In the genomic region with DNA sequence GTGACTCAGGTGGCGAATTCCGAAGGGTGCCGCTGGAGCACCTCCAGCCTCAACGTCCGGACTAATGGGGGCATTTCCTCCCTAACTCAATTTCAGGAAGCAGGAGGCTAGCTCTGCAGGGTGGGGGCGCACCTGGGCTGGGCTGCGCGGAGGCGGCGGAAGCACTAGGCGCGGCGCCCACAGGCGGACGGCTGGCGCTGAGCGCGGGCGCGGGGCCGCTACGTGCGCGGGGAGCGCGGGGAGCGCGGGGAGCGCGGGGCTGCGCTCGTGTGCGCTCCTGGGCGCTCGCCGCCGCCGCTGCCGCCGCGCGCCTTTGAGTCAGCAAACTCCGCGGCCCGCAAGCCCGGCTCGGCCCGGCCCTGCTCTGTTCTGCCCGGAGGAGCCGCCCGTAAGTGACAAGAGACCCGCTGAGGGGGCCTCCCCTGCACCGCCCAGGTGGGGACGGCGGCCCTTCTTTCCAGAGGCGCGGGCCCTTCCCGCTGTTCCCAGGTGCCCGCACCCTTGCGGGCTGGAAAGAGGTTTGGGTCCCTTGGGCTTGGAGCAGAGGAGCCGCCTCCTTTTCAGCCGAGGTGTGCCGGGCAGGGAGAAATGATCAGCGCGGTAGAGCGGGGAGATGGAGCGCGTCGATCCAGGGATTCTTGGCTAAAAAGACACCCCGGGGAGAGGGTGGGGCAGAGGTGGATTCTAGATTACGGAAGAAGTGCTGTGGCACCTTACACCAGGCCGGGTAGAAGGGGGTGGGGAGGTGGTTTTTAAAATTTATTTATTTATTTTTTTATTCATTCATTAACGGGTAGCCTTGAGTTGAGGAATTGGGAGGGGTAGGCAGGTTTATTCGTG, we compare ENCODE assay signal across 8 cellular contexts. TPM values are rescaled to one million over a fixed set of nuclear protein-coding genes. Genes with fewer than 3 reads are reported as not detected.
DNase-seq lines count a peak whose midpoint lies in the region; ATAC-seq and TF ChIP-seq lines count a peak whose summit lies in the region.

A gene with protein sequence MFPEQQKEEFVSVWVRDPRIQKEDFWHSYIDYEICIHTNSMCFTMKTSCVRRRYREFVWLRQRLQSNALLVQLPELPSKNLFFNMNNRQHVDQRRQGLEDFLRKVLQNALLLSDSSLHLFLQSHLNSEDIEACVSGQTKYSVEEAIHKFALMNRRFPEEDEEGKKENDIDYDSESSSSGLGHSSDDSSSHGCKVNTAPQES (plus strand): TSS at position 164 of the 840 bp plus-strand sequence. CDS start 54,581 bp downstream, outside the sequence.

- no peak within 1 kb of the TSS for H3K27ac ChIP-seq in gastrocnemius medialis

- intact Hi-C loops in gastrocnemius medialis (cut with DNase I; ENCODE audit: low total_unique reads), result no loop called here

- in situ Hi-C loops in gastrocnemius medialis (cut with MboI; ENCODE audit: low sequenced_read_pairs in 4 of 4), result no loop called here

- no peaks in the 10 kb centered on the region for H3K9me3 ChIP-seq in gastrocnemius medialis

- DNase-seq in Daoy (ENCODE audit: low read depth) (peak; percentile 92), iPS DF 19.7 (ENCODE audit: low read depth, low spot score) (peak; percentile 30), gastrocnemius medialis (no peak), AG08395 (ENCODE audit: low spot score) (no peak)
- peak; percentile 42 for DNase-seq in activated naive CD8-positive, alpha-beta T cell treated with anti-CD3 and anti-CD28 coated beads, Interleukin-2, amount 50 U/mL, for 16 hours (ENCODE audit: low read depth, low spot score)

- ATAC-seq in GM21786 (IDR thresholded peaks at IDR 0.05; ENCODE audit: unreplicated experiment), result peak; percentile 67
- ATAC-seq in SK-N-SH treated with all-trans-retinoic acid at 6 μM for 48 hours, result peak; percentile 58
- ATAC-seq in gastrocnemius medialis, result no peak

- TF ChIP-seq CTCF in LNCAP (IDR thresholded peaks at IDR 0.05), result peak; percentile 57; the same call in 1 of the 2 replicates
- no peak for TF ChIP-seq CTCF in gastrocnemius medialis (IDR thresholded peaks at IDR 0.05 in 4 of 5, conservative IDR thresholded peaks at IDR 0.05 in 1 of 5)

- no peaks in the 10 kb centered on the region for H3K36me3 ChIP-seq in gastrocnemius medialis

- peak within 1 kb of the TSS; percentile 49 to 61 (median 58) for H3K4me3 ChIP-seq in gastrocnemius medialis

- peaks cover 0 to 4% (median 2%) of the 10 kb centered on the region in 3 donors for H3K27me3 ChIP-seq in gastrocnemius medialis

- peaks cover 0 to 4% of the 10 kb centered on the region in 2 donors for H3K4me1 ChIP-seq in gastrocnemius medialis

- no peak for TF ChIP-seq POLR2A in gastrocnemius medialis (IDR thresholded peaks at IDR 0.05)

TF ChIP-seq in SK-N-SH treated with all-trans-retinoic acid at 6 μM for 48 hours, 23 proteins besides CTCF, POLR2A, EP300 and RAD21:
- no peak for TF ChIP-seq CSDC2 (CRISPR knock-in tag; IDR thresholded peaks at IDR 0.05)
- no peak for TF ChIP-seq ESRRG (CRISPR knock-in tag; IDR thresholded peaks at IDR 0.05)
- no peak for TF ChIP-seq OSR1 (CRISPR knock-in tag; IDR thresholded peaks at IDR 0.05)
- TF ChIP-seq ARNTL (CRISPR knock-in tag; IDR thresholded peaks at IDR 0.05; ENCODE audit: borderline replicate concordance, low read depth), result no peak
- no peak for TF ChIP-seq ZFP3 (CRISPR knock-in tag; IDR thresholded peaks at IDR 0.05)
- no peak for TF ChIP-seq SNAI2 (CRISPR knock-in tag; IDR thresholded peaks at IDR 0.05)
- TF ChIP-seq, protein P1, sequence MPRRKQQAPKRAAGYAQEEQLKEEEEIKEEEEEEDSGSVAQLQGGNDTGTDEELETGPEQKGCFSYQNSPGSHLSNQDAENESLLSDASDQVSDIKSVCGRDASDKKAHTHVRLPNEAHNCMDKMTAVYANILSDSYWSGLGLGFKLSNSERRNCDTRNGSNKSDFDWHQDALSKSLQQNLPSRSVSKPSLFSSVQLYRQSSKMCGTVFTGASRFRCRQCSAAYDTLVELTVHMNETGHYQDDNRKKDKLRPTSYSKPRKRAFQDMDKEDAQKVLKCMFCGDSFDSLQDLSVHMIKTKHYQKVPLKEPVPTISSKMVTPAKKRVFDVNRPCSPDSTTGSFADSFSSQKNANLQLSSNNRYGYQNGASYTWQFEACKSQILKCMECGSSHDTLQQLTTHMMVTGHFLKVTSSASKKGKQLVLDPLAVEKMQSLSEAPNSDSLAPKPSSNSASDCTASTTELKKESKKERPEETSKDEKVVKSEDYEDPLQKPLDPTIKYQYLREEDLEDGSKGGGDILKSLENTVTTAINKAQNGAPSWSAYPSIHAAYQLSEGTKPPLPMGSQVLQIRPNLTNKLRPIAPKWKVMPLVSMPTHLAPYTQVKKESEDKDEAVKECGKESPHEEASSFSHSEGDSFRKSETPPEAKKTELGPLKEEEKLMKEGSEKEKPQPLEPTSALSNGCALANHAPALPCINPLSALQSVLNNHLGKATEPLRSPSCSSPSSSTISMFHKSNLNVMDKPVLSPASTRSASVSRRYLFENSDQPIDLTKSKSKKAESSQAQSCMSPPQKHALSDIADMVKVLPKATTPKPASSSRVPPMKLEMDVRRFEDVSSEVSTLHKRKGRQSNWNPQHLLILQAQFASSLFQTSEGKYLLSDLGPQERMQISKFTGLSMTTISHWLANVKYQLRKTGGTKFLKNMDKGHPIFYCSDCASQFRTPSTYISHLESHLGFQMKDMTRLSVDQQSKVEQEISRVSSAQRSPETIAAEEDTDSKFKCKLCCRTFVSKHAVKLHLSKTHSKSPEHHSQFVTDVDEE (CRISPR knock-in tag; IDR thresholded peaks at IDR 0.05), result no peak
- no peak for TF ChIP-seq ZNF8 (CRISPR knock-in tag; IDR thresholded peaks at IDR 0.05)
- TF ChIP-seq, protein P2, sequence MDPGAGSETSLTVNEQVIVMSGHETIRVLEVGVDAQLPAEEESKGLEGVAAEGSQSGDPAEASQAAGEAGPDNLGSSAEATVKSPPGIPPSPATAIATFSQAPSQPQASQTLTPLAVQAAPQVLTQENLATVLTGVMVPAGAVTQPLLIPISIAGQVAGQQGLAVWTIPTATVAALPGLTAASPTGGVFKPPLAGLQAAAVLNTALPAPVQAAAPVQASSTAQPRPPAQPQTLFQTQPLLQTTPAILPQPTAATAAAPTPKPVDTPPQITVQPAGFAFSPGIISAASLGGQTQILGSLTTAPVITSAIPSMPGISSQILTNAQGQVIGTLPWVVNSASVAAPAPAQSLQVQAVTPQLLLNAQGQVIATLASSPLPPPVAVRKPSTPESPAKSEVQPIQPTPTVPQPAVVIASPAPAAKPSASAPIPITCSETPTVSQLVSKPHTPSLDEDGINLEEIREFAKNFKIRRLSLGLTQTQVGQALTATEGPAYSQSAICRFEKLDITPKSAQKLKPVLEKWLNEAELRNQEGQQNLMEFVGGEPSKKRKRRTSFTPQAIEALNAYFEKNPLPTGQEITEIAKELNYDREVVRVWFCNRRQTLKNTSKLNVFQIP (CRISPR knock-in tag; IDR thresholded peaks at IDR 0.05; ENCODE audit: borderline replicate concordance, low read depth), result no peak
- no peak for TF ChIP-seq BACH2 (CRISPR knock-in tag; IDR thresholded peaks at IDR 0.05; ENCODE audit: borderline replicate concordance)
- no peak for TF ChIP-seq ZC3H10 (CRISPR knock-in tag; IDR thresholded peaks at IDR 0.05)
- TF ChIP-seq PPARA (CRISPR knock-in tag; IDR thresholded peaks at IDR 0.05; ENCODE audit: borderline replicate concordance), result no peak
- TF ChIP-seq, protein P3, sequence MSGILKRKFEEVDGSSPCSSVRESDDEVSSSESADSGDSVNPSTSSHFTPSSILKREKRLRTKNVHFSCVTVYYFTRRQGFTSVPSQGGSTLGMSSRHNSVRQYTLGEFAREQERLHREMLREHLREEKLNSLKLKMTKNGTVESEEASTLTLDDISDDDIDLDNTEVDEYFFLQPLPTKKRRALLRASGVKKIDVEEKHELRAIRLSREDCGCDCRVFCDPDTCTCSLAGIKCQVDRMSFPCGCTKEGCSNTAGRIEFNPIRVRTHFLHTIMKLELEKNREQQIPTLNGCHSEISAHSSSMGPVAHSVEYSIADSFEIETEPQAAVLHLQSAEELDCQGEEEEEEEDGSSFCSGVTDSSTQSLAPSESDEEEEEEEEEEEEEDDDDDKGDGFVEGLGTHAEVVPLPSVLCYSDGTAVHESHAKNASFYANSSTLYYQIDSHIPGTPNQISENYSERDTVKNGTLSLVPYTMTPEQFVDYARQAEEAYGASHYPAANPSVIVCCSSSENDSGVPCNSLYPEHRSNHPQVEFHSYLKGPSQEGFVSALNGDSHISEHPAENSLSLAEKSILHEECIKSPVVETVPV (CRISPR knock-in tag; IDR thresholded peaks at IDR 0.05), result no peak
- TF ChIP-seq TCF4 (CRISPR knock-in tag; IDR thresholded peaks at IDR 0.05; ENCODE audit: borderline replicate concordance), result no peak
- TF ChIP-seq, protein P4, sequence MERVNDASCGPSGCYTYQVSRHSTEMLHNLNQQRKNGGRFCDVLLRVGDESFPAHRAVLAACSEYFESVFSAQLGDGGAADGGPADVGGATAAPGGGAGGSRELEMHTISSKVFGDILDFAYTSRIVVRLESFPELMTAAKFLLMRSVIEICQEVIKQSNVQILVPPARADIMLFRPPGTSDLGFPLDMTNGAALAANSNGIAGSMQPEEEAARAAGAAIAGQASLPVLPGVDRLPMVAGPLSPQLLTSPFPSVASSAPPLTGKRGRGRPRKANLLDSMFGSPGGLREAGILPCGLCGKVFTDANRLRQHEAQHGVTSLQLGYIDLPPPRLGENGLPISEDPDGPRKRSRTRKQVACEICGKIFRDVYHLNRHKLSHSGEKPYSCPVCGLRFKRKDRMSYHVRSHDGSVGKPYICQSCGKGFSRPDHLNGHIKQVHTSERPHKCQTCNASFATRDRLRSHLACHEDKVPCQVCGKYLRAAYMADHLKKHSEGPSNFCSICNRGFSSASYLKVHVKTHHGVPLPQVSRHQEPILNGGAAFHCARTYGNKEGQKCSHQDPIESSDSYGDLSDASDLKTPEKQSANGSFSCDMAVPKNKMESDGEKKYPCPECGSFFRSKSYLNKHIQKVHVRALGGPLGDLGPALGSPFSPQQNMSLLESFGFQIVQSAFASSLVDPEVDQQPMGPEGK (CRISPR knock-in tag; IDR thresholded peaks at IDR 0.05; ENCODE audit: borderline replicate concordance), result no peak
- TF ChIP-seq ZNF70 (CRISPR knock-in tag; IDR thresholded peaks at IDR 0.05), result no peak
- TF ChIP-seq ISL1 (CRISPR knock-in tag; IDR thresholded peaks at IDR 0.05), result no peak
- no peak for TF ChIP-seq ZFP30 (CRISPR knock-in tag; IDR thresholded peaks at IDR 0.05)

RNA-seq across cellular contexts. Expression of the gene that starts here (rescaled TPM):
- 54.2 and 66.5 TPM in 2 replicates for total RNA-seq in Daoy (2014; rRNA removed; shearing (Covaris generic))
- 1 to 10 TPM in 3 of 4 donors, not detected in 1; 1.2 to 1.9 (median 1.3) TPM for total RNA-seq in gastrocnemius medialis

Comparison
In these comparisons a context has a peak if more than half of its experiments do, and no peak if none do; other contexts are left out.
1. RNA of the gene that starts here (total RNA-seq): 54.2 to 66.5 TPM in Daoy; 1.2 to 1.9 TPM in gastrocnemius medialis; every median in the first group is over 10 times any median in the second.
2. DNase-seq: peak in Daoy (single experiment), activated naive CD8-positive, alpha-beta T cell treated with anti-CD3 and anti-CD28 coated beads, Interleukin-2, amount 50 U/mL, for 16 hours (single experiment) and iPS DF 19.7 (single experiment); none in gastrocnemius medialis (0 of 2) and AG08395 (single experiment).
3. ATAC-seq: peak in GM21786 (single experiment) and SK-N-SH treated with all-trans-retinoic acid at 6 μM for 48 hours (single experiment); none in gastrocnemius medialis (0 of 2).